8 cellular contexts compared by ENCODE assay signal in the genomic region with DNA sequence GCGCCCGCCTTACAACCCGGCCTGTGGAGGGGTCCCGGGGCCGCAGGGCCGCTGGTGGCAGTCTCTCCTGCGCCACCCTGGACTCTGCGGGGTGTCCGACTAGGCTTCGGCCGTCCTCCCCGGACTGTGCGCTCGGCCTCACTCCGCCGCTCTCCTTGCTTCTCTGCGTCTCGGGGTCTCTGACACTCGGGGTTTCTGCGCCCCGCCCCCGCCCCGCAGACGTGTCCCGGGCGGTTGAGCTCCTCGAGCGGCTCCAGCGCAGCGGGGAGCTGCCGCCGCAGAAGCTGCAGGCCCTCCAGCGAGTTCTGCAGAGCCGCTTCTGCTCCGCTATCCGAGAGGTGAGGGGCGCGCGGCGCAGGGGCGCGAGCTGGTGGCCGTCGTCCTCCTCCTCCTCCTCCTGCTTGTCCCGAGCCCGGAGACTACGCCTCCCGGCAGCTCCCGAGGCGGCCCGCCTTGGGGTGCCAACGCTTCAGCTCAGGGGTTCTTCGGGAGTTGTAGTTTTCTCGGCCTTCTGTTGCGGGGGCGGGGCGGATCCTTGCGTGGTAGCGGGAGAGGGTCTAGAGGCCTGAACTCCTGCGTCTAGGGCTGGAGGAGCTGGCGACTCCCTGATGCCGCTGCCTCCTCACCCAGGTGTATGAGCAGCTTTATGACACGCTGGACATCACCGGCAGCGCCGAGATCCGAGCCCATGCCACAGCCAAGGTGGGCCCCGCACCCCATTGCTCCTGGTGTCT. TPM values are rescaled to one million over a fixed set of nuclear protein-coding genes. Genes with fewer than 3 reads are reported as not detected.
DNase-seq lines count a peak whose midpoint lies in the region; FAIRE-seq and TF ChIP-seq lines count a peak whose summit lies in the region.

No MANE protein-coding gene starts in this region.

- peak overlapping the region; percentile 94 for H2BK5ac ChIP-seq in neuronal stem cell (ENCODE audit: low read length)

- H3K27me3 Mint-ChIP-seq in type B pancreatic cell = no peaks in the 10 kb centered on the region

- H3K4me2 ChIP-seq in neuronal stem cell (ENCODE audit: insufficient read depth, low read length, poor library complexity, severe bottlenecking) = peak overlapping the region; percentile 95

- peaks cover 2 to 11% (median 2%) of the 10 kb centered on the region in 3 experiments for H3K27me3 ChIP-seq in neuronal stem cell (ENCODE audit: control insufficient read depth in 3 of 3, insufficient read depth in 3 of 3, low read depth in 1 of 3, low read length in 3 of 3)

- H3K23ac ChIP-seq in neuronal stem cell (ENCODE audit: low read depth, low read length, poor library complexity) = peak overlapping the region; percentile 85

- peak overlapping the region; percentile 88 for H3K4me3 Mint-ChIP-seq in type B pancreatic cell

- H2AFZ ChIP-seq in neuronal stem cell (ENCODE audit: low read length) = peak overlapping the region; percentile 98

- no peak overlapping the region for H3K27ac ChIP-seq in neuronal stem cell (replicated peaks; ENCODE audit: low read length)

- H3K27ac Mint-ChIP-seq in type B pancreatic cell = peak overlapping the region; percentile 86

- peak overlapping the region; percentile 71 for H3K14ac ChIP-seq in neuronal stem cell (ENCODE audit: low read length)

- H2BK120ac ChIP-seq in neuronal stem cell (ENCODE audit: low read depth, low read length) = no peak overlapping the region

- peak overlapping the region; percentile 92 for H3K9ac ChIP-seq in neuronal stem cell (ENCODE audit: low read depth, low read length, poor library complexity)

- peak overlapping the region; percentile 37 for H2BK15ac ChIP-seq in neuronal stem cell (ENCODE audit: low read length)

- H2AK5ac ChIP-seq in neuronal stem cell (ENCODE audit: low read depth, low read length) = no peak overlapping the region

- H4K91ac ChIP-seq in neuronal stem cell (ENCODE audit: low read depth, low read length, poor library complexity) = no peak overlapping the region

- WGBS in neuronal stem cell (ENCODE audit: extremely low coverage in 2 of 2, insufficient read length in 2 of 2, insufficient replicate concordance in 1 of 2), 2 donors = no CpG with 5 or more reads among the region's 68 CpGs

- no peak for TF ChIP-seq CTCF in GM12875 (IDR thresholded peaks at IDR 0.05; ENCODE audit: borderline replicate concordance, insufficient read depth, low read depth, low read length)
- no peak for TF ChIP-seq CTCF in type B pancreatic cell (conservative IDR thresholded peaks at IDR 0.05)
- no peak for TF ChIP-seq CTCF in D721Med (IDR thresholded peaks at IDR 0.05; ENCODE audit: insufficient read depth, missing control alignments)

- no peaks in the 10 kb centered on the region for H3K36me3 Mint-ChIP-seq in type B pancreatic cell

- H3K4me3 ChIP-seq in GM12875 (ENCODE audit: low read depth, low read length) (peak overlapping the region; percentile 71), neuronal stem cell (ENCODE audit: low read length in 2 of 2) (peak overlapping the region; percentile 75 to 94)

- no peak for FAIRE-seq in D721Med (lab: Jason Lieb, UNC)

- peak overlapping the region; percentile 94 for H3K18ac ChIP-seq in neuronal stem cell (ENCODE audit: low read length)

- H3K36me3 ChIP-seq in neuronal stem cell (replicated peaks in 1 of 2; ENCODE audit: control insufficient read depth in 2 of 2, insufficient read depth in 2 of 2, low read length in 2 of 2) = peaks cover 1 to 2% of the 10 kb centered on the region in 2 donors

- no peaks in the 10 kb centered on the region for H3K9me3 ChIP-seq in neuronal stem cell (replicated peaks in 1 of 2; ENCODE audit: control insufficient read depth in 2 of 2, insufficient read depth in 1 of 2, low read depth in 1 of 2, low read length in 2 of 2)

- peaks cover 3% of the 10 kb centered on the region for H3K79me1 ChIP-seq in neuronal stem cell (ENCODE audit: low read depth, low read length)

- no peak overlapping the region for H3K4ac ChIP-seq in neuronal stem cell (ENCODE audit: low read length)

- H3K9me3 Mint-ChIP-seq in type B pancreatic cell = no peaks in the 10 kb centered on the region

- peaks cover 11 to 13% of the 10 kb centered on the region in 2 donors for H3K4me1 ChIP-seq in neuronal stem cell (ENCODE audit: control insufficient read depth in 2 of 2, insufficient read depth in 1 of 2, low read depth in 1 of 2, low read length in 2 of 2)

- H2BK12ac ChIP-seq in neuronal stem cell (ENCODE audit: low read length) = no peak overlapping the region

- no peak overlapping the region for H4K8ac ChIP-seq in neuronal stem cell (ENCODE audit: low read depth, low read length)

- H3K4me1 Mint-ChIP-seq in type B pancreatic cell (ENCODE audit: unreplicated experiment) = peaks cover 28% of the 10 kb centered on the region

- DNase-seq in NCI-H524 (lab: John Stamatoyannopoulos, UW) (peak; percentile 30 to 80), germinal center (ENCODE audit: low spot score) (peak; percentile 34), neuronal stem cell (ENCODE audit: low spot score) (peak; percentile 77), type B pancreatic cell (ENCODE audit: extremely low spot score, unreplicated experiment) (no peak), NOMO-1 treated with dmso at 0.1 percent for 144 hours (lab: John Stamatoyannopoulos, UW; ENCODE audit: unreplicated experiment) (no peak), D721Med (ENCODE audit: insufficient read length, low spot score) (no peak)
- peak; percentile 80 for DNase-seq in activated effector memory CD4-positive, alpha-beta T cell treated with anti-CD3 and anti-CD28 coated beads, Interleukin-2, amount 50 U/mL, for 16 hours

RNA-seq across cellular contexts. Expression of a gene that starts 0.6 kb away (rescaled TPM):
- polyA plus RNA-seq in neuronal stem cell (2013, experiment 1 of 2) = 3.6 TPM
- 3.0 TPM for polyA plus RNA-seq in neuronal stem cell (2013, experiment 2 of 2)
- 10.6 TPM in 2 replicates for total RNA-seq in type B pancreatic cell (ENCODE audit: low replicate concordance)

RNA-seq across cellular contexts. Expression of a gene that starts 4.1 kb away (rescaled TPM):
- 1.1 TPM for polyA plus RNA-seq in neuronal stem cell (2013, experiment 1 of 2)
- polyA plus RNA-seq in neuronal stem cell (2013, experiment 2 of 2) = 1.3 TPM
- total RNA-seq in type B pancreatic cell (ENCODE audit: low replicate concordance) = 2.3 and 2.6 TPM in 2 replicates

RNA-seq across cellular contexts. Expression of a gene that starts 4.5 kb away (rescaled TPM):
- 10.5 TPM for polyA plus RNA-seq in neuronal stem cell (2013, experiment 1 of 2)
- polyA plus RNA-seq in neuronal stem cell (2013, experiment 2 of 2) = 10.8 TPM
- total RNA-seq in type B pancreatic cell (ENCODE audit: low replicate concordance) = 15.2 and 17.8 TPM in 2 replicates

RNA-seq across cellular contexts. Expression of a gene that starts 29.5 kb away (rescaled TPM):
- 356 TPM for polyA plus RNA-seq in neuronal stem cell (2013, experiment 1 of 2)
- 365 TPM for polyA plus RNA-seq in neuronal stem cell (2013, experiment 2 of 2)
- 205 and 296 TPM in 2 replicates for total RNA-seq in type B pancreatic cell (ENCODE audit: low replicate concordance)

RNA-seq across cellular contexts. Expression of a gene that starts 40.4 kb away (rescaled TPM):
- polyA plus RNA-seq in neuronal stem cell (2013, experiment 1 of 2) = 0.66 TPM
- polyA plus RNA-seq in neuronal stem cell (2013, experiment 2 of 2) = 0.76 TPM
- 3.2 TPM in 1 of 2 replicates, not detected in the other for total RNA-seq in type B pancreatic cell (ENCODE audit: low replicate concordance)

Comparison
In these comparisons a context has a peak if more than half of its experiments do, and no peak if none do; other contexts are left out.
1. DNase-seq: peak in NCI-H524 (2 of 2), activated effector memory CD4-positive, alpha-beta T cell treated with anti-CD3 and anti-CD28 coated beads, Interleukin-2, amount 50 U/mL, for 16 hours (single experiment), germinal center (single experiment) and neuronal stem cell (single experiment); none in type B pancreatic cell (single experiment), NOMO-1 treated with dmso at 0.1 percent for 144 hours (single experiment) and D721Med (single experiment).